ENCODE assay signal across 1 cellular context in the genomic region with DNA sequence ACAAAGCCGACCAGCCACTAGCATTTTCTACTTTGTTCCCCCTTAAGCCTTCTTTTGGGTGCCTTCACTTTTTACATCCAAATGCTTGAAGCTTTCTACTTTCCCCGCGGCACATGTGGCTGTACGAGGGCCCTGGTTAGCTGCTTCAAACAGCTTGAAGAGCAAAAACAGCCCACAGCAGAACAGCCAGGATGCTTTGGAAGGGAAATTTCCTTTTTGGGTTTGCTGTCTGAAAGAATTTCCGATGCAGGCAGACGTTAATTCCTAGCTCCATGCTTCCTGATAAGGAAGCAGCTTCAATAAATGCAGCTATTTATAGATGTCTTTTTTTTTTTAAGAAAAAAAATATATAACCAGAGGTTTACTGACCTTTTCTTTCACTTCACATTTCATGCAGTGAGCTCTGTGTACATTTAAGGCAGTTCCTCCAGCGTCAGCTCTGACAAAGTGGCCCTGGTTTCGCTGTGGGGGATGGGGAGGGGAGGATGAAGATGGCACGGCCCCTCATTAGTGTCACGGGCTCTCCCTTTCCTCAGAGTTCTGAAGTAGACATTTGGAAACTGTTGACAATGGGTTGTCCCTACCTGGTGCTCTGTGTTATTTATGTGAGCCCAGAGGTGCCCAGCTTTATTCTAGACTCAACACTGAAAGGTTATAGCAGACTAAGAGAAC.
TF ChIP-seq lines count a peak whose summit lies in the region.

No MANE protein-coding gene starts in this region.

TF ChIP-seq in GM12878, 131 proteins besides CTCF, POLR2A, EP300 and RAD21 (continued from another document):
- TF ChIP-seq, protein P1, sequence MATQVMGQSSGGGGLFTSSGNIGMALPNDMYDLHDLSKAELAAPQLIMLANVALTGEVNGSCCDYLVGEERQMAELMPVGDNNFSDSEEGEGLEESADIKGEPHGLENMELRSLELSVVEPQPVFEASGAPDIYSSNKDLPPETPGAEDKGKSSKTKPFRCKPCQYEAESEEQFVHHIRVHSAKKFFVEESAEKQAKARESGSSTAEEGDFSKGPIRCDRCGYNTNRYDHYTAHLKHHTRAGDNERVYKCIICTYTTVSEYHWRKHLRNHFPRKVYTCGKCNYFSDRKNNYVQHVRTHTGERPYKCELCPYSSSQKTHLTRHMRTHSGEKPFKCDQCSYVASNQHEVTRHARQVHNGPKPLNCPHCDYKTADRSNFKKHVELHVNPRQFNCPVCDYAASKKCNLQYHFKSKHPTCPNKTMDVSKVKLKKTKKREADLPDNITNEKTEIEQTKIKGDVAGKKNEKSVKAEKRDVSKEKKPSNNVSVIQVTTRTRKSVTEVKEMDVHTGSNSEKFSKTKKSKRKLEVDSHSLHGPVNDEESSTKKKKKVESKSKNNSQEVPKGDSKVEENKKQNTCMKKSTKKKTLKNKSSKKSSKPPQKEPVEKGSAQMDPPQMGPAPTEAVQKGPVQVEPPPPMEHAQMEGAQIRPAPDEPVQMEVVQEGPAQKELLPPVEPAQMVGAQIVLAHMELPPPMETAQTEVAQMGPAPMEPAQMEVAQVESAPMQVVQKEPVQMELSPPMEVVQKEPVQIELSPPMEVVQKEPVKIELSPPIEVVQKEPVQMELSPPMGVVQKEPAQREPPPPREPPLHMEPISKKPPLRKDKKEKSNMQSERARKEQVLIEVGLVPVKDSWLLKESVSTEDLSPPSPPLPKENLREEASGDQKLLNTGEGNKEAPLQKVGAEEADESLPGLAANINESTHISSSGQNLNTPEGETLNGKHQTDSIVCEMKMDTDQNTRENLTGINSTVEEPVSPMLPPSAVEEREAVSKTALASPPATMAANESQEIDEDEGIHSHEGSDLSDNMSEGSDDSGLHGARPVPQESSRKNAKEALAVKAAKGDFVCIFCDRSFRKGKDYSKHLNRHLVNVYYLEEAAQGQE (IDR thresholded peaks at IDR 0.05; ENCODE audit: low read depth, low read length), result no peak
- no peak for TF ChIP-seq MYC (IDR thresholded peaks at IDR 0.05; ENCODE audit: insufficient read depth, insufficient read length, insufficient replicate concordance, low read length, severe bottlenecking)
- TF ChIP-seq RB1 (IDR thresholded peaks at IDR 0.05; ENCODE audit: borderline replicate concordance), result no peak
- TF ChIP-seq, protein P2, sequence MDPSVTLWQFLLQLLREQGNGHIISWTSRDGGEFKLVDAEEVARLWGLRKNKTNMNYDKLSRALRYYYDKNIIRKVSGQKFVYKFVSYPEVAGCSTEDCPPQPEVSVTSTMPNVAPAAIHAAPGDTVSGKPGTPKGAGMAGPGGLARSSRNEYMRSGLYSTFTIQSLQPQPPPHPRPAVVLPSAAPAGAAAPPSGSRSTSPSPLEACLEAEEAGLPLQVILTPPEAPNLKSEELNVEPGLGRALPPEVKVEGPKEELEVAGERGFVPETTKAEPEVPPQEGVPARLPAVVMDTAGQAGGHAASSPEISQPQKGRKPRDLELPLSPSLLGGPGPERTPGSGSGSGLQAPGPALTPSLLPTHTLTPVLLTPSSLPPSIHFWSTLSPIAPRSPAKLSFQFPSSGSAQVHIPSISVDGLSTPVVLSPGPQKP (IDR thresholded peaks at IDR 0.05; ENCODE audit: low read depth, low read length), result peak; percentile 97
- peak; percentile 78 for TF ChIP-seq TBL1XR1 (IDR thresholded peaks at IDR 0.05; ENCODE audit: low read depth, low read length)
- peak; percentile 93 for TF ChIP-seq CHD2 (IDR thresholded peaks at IDR 0.05; ENCODE audit: borderline replicate concordance, low read depth, low read length)
- no peak for TF ChIP-seq FOXM1 (IDR thresholded peaks at IDR 0.05; ENCODE audit: low read depth, low read length)
- no peak for TF ChIP-seq SUZ12 (IDR thresholded peaks at IDR 0.05; ENCODE audit: unreplicated experiment)
- TF ChIP-seq HDAC2 (IDR thresholded peaks at IDR 0.05), result no peak
- peak; percentile 8; the same call in 1 of the 2 replicates for TF ChIP-seq RAD51 (IDR thresholded peaks at IDR 0.05)
- TF ChIP-seq, protein P3, sequence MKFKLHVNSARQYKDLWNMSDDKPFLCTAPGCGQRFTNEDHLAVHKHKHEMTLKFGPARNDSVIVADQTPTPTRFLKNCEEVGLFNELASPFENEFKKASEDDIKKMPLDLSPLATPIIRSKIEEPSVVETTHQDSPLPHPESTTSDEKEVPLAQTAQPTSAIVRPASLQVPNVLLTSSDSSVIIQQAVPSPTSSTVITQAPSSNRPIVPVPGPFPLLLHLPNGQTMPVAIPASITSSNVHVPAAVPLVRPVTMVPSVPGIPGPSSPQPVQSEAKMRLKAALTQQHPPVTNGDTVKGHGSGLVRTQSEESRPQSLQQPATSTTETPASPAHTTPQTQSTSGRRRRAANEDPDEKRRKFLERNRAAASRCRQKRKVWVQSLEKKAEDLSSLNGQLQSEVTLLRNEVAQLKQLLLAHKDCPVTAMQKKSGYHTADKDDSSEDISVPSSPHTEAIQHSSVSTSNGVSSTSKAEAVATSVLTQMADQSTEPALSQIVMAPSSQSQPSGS (IDR thresholded peaks at IDR 0.05; ENCODE audit: low read length), result no peak
- TF ChIP-seq MEF2A (IDR thresholded peaks at IDR 0.05; ENCODE audit: insufficient read depth, low read depth, low read length), result peak; percentile 83
- no peak for TF ChIP-seq GATAD2B (conservative IDR thresholded peaks at IDR 0.05; ENCODE audit: low read depth)
- TF ChIP-seq PRDM15 (CRISPR knock-in tag; IDR thresholded peaks at IDR 0.05), result 0 out of 2 replicates have a peak, but pooled peaks have one; percentile 3
- peak; percentile 22; the same call in 1 of the 2 replicates for TF ChIP-seq SMAD5 (IDR thresholded peaks at IDR 0.05; ENCODE audit: low read depth)
- TF ChIP-seq SMC3 (IDR thresholded peaks at IDR 0.05; ENCODE audit: borderline replicate concordance, low read length), result no peak; the same call in 1 of the 2 replicates
- TF ChIP-seq HCFC1 (IDR thresholded peaks at IDR 0.05; ENCODE audit: low read length), result no peak; the same call in 1 of the 2 replicates
- no peak for TF ChIP-seq HDGF (IDR thresholded peaks at IDR 0.05)
- TF ChIP-seq EZH2 (IDR thresholded peaks at IDR 0.05; ENCODE audit: borderline replicate concordance, control insufficient read depth, low read depth, low read length), result no peak
- no peak for TF ChIP-seq CUX1 (IDR thresholded peaks at IDR 0.05; ENCODE audit: insufficient replicate concordance, low read depth, low read length)
- no peak for TF ChIP-seq STAT3 (IDR thresholded peaks at IDR 0.05; ENCODE audit: low read depth, low read length)
- no peak for TF ChIP-seq SREBF1 (IDR thresholded peaks at IDR 0.05; ENCODE audit: low read length)
- TF ChIP-seq SIX5 (IDR thresholded peaks at IDR 0.05; ENCODE audit: low read depth, low read length, severe bottlenecking), result no peak
- no peak for TF ChIP-seq FOXK2 (IDR thresholded peaks at IDR 0.05)
- TF ChIP-seq ZNF622 (IDR thresholded peaks at IDR 0.05), result no peak
- peak; percentile 93 for TF ChIP-seq ZNF384 (IDR thresholded peaks at IDR 0.05; ENCODE audit: borderline replicate concordance, low read depth, low read length)
